In the genomic region with DNA sequence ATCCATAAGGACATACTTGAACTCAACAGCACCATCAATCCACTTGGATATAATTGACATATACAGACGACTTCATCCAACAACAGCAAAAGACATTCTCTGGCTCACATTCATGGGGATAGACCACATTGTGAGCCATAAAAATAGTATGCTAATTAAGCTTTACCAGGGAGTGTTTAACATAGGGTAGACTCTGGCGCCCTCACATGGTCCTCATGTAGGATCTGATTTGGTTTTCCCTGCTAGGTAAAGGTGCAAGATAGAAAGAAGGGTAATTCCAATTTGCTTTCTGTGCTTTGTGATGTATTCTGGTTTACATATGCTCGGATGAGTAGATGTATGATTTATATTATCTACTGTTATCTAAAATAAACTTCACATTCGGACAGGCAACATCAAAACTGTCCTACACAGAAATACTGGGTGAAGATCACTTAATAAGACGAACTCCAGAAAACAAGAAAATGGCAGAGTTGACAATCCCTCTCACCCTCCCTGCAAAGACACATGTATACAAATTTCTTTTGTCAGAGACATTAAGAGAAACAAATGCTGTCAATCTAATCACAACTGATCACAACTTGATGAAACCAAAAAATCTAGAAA, we compare ENCODE assay signal across 9 cellular contexts. TPM values are rescaled to one million over a fixed set of nuclear protein-coding genes. Genes with fewer than 3 reads are reported as not detected.
A peak's percentile ranks its signal among the peaks of the same experiment; 100 is the strongest.
DNase-seq lines count a peak whose midpoint lies in the region; ATAC-seq and TF ChIP-seq lines count a peak whose summit lies in the region.
"Had no signal": no experiment of that assay in that cellular context is flagged by ENCODE, and none has a peak within 500 bp of the region (broad histone marks: within the 10 kb centered on the region; RNA-seq: fewer than 3 reads in every experiment).

No MANE protein-coding gene starts in this region.

- peak; percentile 48 for TF ChIP-seq RAD21 in SK-N-SH (IDR thresholded peaks at IDR 0.05; ENCODE audit: low read length)

- POLR2A ChIA-PET in GM10248 (lab: Yijun Ruan, JAX) = no interaction called here
- POLR2A ChIA-PET in SK-N-SH (lab: Yijun Ruan, JAX) = no interaction called here

- no peaks in the 10 kb centered on the region for H3F3A ChIP-seq in SK-N-SH (replicated peaks; ENCODE audit: insufficient read depth)

- H3K9me3 Mint-ChIP-seq in immature natural killer cell = no peaks in the 10 kb centered on the region

- H3K9me3 ChIP-seq in SK-N-SH (no peaks in the 10 kb centered on the region), thyroid gland (no peaks in the 10 kb centered on the region)

- no peak overlapping the region for H3K27ac ChIP-seq in SK-N-SH (ENCODE audit: low read depth in 2 of 2, low read length in 1 of 2)
- H3K27ac ChIP-seq in thyroid gland = no peak overlapping the region
- H3K27ac ChIP-seq: parathyroid adenoma had no signal

- H4K20me1 ChIP-seq in SK-N-SH (ENCODE audit: insufficient read depth) = no peaks in the 10 kb centered on the region

- H3K4me1 ChIP-seq in SK-N-SH (ENCODE audit: control insufficient read depth in 1 of 2, insufficient read depth in 2 of 2, low read depth in 1 of 2, low read length in 1 of 2) (no peaks in the 10 kb centered on the region), thyroid gland (peaks cover 0 to 7% of the 10 kb centered on the region in 2 donors)
- H3K4me1 ChIP-seq: parathyroid adenoma had no signal

- H3K4me3 Mint-ChIP-seq in immature natural killer cell = no peak overlapping the region

- no peaks in the 10 kb centered on the region for H3K9me2 ChIP-seq in SK-N-SH

- H3K9ac ChIP-seq in SK-N-SH = no peak overlapping the region
- H3K9ac ChIP-seq: parathyroid adenoma had no signal

- no peaks in the 10 kb centered on the region for H3K36me3 Mint-ChIP-seq in immature natural killer cell

- TF ChIP-seq CTCF in GM10248 (IDR thresholded peaks at IDR 0.05; ENCODE audit: control extremely low read depth, extremely low read depth, low read depth, missing control alignments) = peak; percentile 51
- TF ChIP-seq CTCF in SK-N-SH (IDR thresholded peaks at IDR 0.05) = peak; percentile 49
- peak in 3 of 6 experiments; percentile 12 to 32 (median 25) for TF ChIP-seq CTCF in thyroid gland (IDR thresholded peaks at IDR 0.05)

- no peak overlapping the region for H3K4me2 ChIP-seq in SK-N-SH

- H3K27me3 ChIP-seq in SK-N-SH (ENCODE audit: insufficient read depth) (peaks cover 37% of the 10 kb centered on the region), thyroid gland (no peaks in the 10 kb centered on the region)

- 14% methylated on average over 5 of the region's 5 CpGs for WGBS in SK-N-SH (ENCODE audit: low lambda C conversion rate)
- 35 to 40% methylated on average over 5 of the region's 5 CpGs for WGBS in thyroid gland, 2 donors

- no peaks in the 10 kb centered on the region for H3K4me1 Mint-ChIP-seq in immature natural killer cell

- DNase-seq in GM10248 (ENCODE audit: extremely low spot score) (peak; percentile 28), MV-4-11 (lab: John Stamatoyannopoulos, UW) (peak; percentile 0), SK-N-SH (peak; percentile 32), glomerular visceral epithelial cell (ENCODE audit: extremely low spot score) (peak; percentile 54), thyroid gland (peak; percentile 8 to 16), immature natural killer cell (no peak)

- no peak for TF ChIP-seq EP300 in SK-N-SH (IDR thresholded peaks at IDR 0.05; ENCODE audit: borderline replicate concordance in 1 of 2, low read depth in 1 of 2, low read length in 1 of 2)

- TF ChIP-seq POLR2A in thyroid gland (IDR thresholded peaks at IDR 0.05) = no peak

- H2AFZ ChIP-seq in SK-N-SH (ENCODE audit: low read depth) = no peak overlapping the region
- H2AFZ ChIP-seq: parathyroid adenoma had no signal

- CTCF ChIA-PET in GM10248 (lab: Yijun Ruan, JAX) (interaction anchor here (0.9 to 3.3 kb wide), 8 partner anchors 26 to 593 kb away, joined by 3 to 21 read pairs (median 4); no protein-coding TSS in a partner anchor), SK-N-SH (lab: Yijun Ruan, JAX) (interaction anchor here (0.5 to 1.6 kb wide), 4 partner anchors 19 to 93 kb away, joined by 3 to 4 read pairs (median 4); no protein-coding TSS in a partner anchor)

- intact Hi-C loops in thyroid gland (cut with DNase I) = no loop called here

- H3K79me2 ChIP-seq in SK-N-SH (ENCODE audit: insufficient read depth) = no peaks in the 10 kb centered on the region
- H3K79me2 ChIP-seq: parathyroid adenoma had no signal

- H3K27me3 Mint-ChIP-seq in immature natural killer cell (ENCODE audit: low read depth in 3 of 3) = peaks cover 6 to 16% (median 8%) of the 10 kb centered on the region in 3 donors

- H3K36me3 ChIP-seq in SK-N-SH (replicated peaks in 1 of 2; ENCODE audit: control insufficient read depth in 1 of 2, insufficient read depth in 2 of 2, low read length in 1 of 2) (no peaks in the 10 kb centered on the region), thyroid gland (no peaks in the 10 kb centered on the region)

- H3K4me3 ChIP-seq in SK-N-SH (ENCODE audit: low read depth in 2 of 2, low read length in 1 of 2) = no peak overlapping the region
- H3K4me3 ChIP-seq in thyroid gland (replicated peaks in 1 of 3) = no peak overlapping the region

- no peak overlapping the region for H3K27ac Mint-ChIP-seq in immature natural killer cell

- ATAC-seq in HG03025 (IDR thresholded peaks at IDR 0.05; ENCODE audit: low FRiP score, unreplicated experiment) (no peak), GM21390 (IDR thresholded peaks at IDR 0.05; ENCODE audit: unreplicated experiment) (no peak)

TF ChIP-seq in SK-N-SH, 30 proteins besides CTCF, POLR2A, EP300 and RAD21:
- no peak for TF ChIP-seq FOXM1 (IDR thresholded peaks at IDR 0.05; ENCODE audit: low read depth)
- TF ChIP-seq NFIC (IDR thresholded peaks at IDR 0.05; ENCODE audit: borderline replicate concordance) = no peak
- TF ChIP-seq CHD2 (IDR thresholded peaks at IDR 0.05; ENCODE audit: low read length, partially characterized antibody) = no peak
- TF ChIP-seq RXRA (IDR thresholded peaks at IDR 0.05; ENCODE audit: borderline replicate concordance, low read depth) = no peak
- no peak for TF ChIP-seq TAF1 (IDR thresholded peaks at IDR 0.05; ENCODE audit: borderline replicate concordance, low read depth, low read length)
- no peak for TF ChIP-seq TEAD4 (IDR thresholded peaks at IDR 0.05; ENCODE audit: borderline replicate concordance, insufficient read depth)
- no peak for TF ChIP-seq FOXJ3 (CRISPR knock-in tag; IDR thresholded peaks at IDR 0.05)
- no peak for TF ChIP-seq ELF1 (IDR thresholded peaks at IDR 0.05)
- TF ChIP-seq JUND (IDR thresholded peaks at IDR 0.05) = no peak
- no peak for TF ChIP-seq POLR2AphosphoS5 (IDR thresholded peaks at IDR 0.05; ENCODE audit: low read depth, low read length)
- no peak for TF ChIP-seq MEF2A (IDR thresholded peaks at IDR 0.05; ENCODE audit: borderline replicate concordance, low read depth)
- TF ChIP-seq GABPA (IDR thresholded peaks at IDR 0.05; ENCODE audit: low read depth) = no peak
- TF ChIP-seq GATA2 (CRISPR knock-in tag; IDR thresholded peaks at IDR 0.05) = no peak
- TF ChIP-seq, protein P1, sequence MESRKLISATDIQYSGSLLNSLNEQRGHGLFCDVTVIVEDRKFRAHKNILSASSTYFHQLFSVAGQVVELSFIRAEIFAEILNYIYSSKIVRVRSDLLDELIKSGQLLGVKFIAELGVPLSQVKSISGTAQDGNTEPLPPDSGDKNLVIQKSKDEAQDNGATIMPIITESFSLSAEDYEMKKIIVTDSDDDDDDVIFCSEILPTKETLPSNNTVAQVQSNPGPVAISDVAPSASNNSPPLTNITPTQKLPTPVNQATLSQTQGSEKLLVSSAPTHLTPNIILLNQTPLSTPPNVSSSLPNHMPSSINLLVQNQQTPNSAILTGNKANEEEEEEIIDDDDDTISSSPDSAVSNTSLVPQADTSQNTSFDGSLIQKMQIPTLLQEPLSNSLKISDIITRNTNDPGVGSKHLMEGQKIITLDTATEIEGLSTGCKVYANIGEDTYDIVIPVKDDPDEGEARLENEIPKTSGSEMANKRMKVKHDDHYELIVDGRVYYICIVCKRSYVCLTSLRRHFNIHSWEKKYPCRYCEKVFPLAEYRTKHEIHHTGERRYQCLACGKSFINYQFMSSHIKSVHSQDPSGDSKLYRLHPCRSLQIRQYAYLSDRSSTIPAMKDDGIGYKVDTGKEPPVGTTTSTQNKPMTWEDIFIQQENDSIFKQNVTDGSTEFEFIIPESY (IDR thresholded peaks at IDR 0.05; ENCODE audit: borderline replicate concordance, low read depth) = no peak
- TF ChIP-seq, protein P2, sequence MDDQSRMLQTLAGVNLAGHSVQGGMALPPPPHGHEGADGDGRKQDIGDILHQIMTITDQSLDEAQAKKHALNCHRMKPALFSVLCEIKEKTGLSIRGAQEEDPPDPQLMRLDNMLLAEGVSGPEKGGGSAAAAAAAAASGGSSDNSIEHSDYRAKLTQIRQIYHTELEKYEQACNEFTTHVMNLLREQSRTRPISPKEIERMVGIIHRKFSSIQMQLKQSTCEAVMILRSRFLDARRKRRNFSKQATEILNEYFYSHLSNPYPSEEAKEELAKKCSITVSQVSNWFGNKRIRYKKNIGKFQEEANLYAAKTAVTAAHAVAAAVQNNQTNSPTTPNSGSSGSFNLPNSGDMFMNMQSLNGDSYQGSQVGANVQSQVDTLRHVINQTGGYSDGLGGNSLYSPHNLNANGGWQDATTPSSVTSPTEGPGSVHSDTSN (IDR thresholded peaks at IDR 0.05) = no peak
- TF ChIP-seq, protein P3, sequence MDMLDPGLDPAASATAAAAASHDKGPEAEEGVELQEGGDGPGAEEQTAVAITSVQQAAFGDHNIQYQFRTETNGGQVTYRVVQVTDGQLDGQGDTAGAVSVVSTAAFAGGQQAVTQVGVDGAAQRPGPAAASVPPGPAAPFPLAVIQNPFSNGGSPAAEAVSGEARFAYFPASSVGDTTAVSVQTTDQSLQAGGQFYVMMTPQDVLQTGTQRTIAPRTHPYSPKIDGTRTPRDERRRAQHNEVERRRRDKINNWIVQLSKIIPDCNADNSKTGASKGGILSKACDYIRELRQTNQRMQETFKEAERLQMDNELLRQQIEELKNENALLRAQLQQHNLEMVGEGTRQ (IDR thresholded peaks at IDR 0.05; ENCODE audit: borderline replicate concordance, low read depth, low read length) = no peak

RNA-seq across cellular contexts. Expression of a gene that starts 27.7 kb away (rescaled TPM):
- not detected in 2 replicates for polyA plus RNA-seq in SK-N-SH (2012; rRNA removed)
- polyA plus RNA-seq in SK-N-SH (2012; cell fraction: cytosol; rRNA removed) = not detected in 2 replicates
- not detected in 2 replicates for polyA plus RNA-seq in SK-N-SH (2012; cell fraction: nucleus; rRNA removed)
- total RNA-seq in thyroid gland = under 1 TPM in 1 of 4 donors, not detected in 3; 0.22 TPM
- polyA plus RNA-seq in immature natural killer cell = under 1 TPM in 1 of 3 donors, not detected in 2; 0.60 TPM

Comparison
In these comparisons a context has a peak if more than half of its experiments do, and no peak if none do; other contexts are left out.
1. DNase-seq: peak in GM10248 (single experiment), MV-4-11 (single experiment), SK-N-SH (single experiment), glomerular visceral epithelial cell (single experiment) and thyroid gland (2 of 2); none in immature natural killer cell (0 of 3).